22 cellular contexts compared by ENCODE assay signal in genomic region chr16:80023865-80024264, GRCh38.
DNase-seq lines count a peak whose midpoint lies in the region; ATAC-seq, FAIRE-seq and TF ChIP-seq lines count a peak whose summit lies in the region.
"Had no signal": no experiment of that assay in that cellular context is flagged by ENCODE, and none has a peak within 500 bp of the region (broad histone marks: within the 10 kb centered on the region; RNA-seq: fewer than 3 reads in every experiment).

No MANE protein-coding gene starts in this region.

- intact Hi-C loops in Calu3 (cut with micrococcal nuclease; ENCODE audit: unreplicated experiment): no loop called here

- H3K4me3 Mint-ChIP-seq in Calu3 (ENCODE audit: low read depth, unreplicated experiment) (no peak overlapping the region), T-cell (no peak overlapping the region)
- H3K4me3 Mint-ChIP-seq: CD4-positive, alpha-beta memory T cell; central memory CD8-positive, alpha-beta T cell; endodermal cell; H9; memory B cell; neural crest cell; stimulated activated naive CD8-positive, alpha-beta T cell treated with anti-CD3 and anti-CD28 coated beads, Interleukin-15, amount 100 ng/mL, for 72 hours had no signal

- H3K27me3 Mint-ChIP-seq in Calu3 (ENCODE audit: unreplicated experiment) (no peaks in the 10 kb centered on the region), T-cell (peaks cover 0 to 4% of the 10 kb centered on the region in 2 donors)

- no peak for TF ChIP-seq CTCF in Calu3 (IDR thresholded peaks at IDR 0.05; ENCODE audit: unreplicated experiment)
- no peak for TF ChIP-seq CTCF in epithelial cell of esophagus (IDR thresholded peaks at IDR 0.05; ENCODE audit: insufficient read depth, low read depth, low read length, missing control alignments)

- BruUV-seq in Calu3 (replicated peaks; lab: Mats Ljungman, UMichigan): no TSS peak

- H3K9me3 Mint-ChIP-seq in Calu3 (ENCODE audit: low read depth, unreplicated experiment): peaks cover 3% of the 10 kb centered on the region
- H3K9me3 Mint-ChIP-seq in T-cell: no peaks in the 10 kb centered on the region
- H3K9me3 Mint-ChIP-seq: CD4-positive, alpha-beta memory T cell; central memory CD8-positive, alpha-beta T cell; endodermal cell; memory B cell; stimulated activated naive CD8-positive, alpha-beta T cell treated with anti-CD3 and anti-CD28 coated beads, Interleukin-15, amount 100 ng/mL, for 72 hours had no signal

- H3K27ac Mint-ChIP-seq in Calu3 (ENCODE audit: unreplicated experiment): peak overlapping the region; percentile 0
- no peak overlapping the region for H3K27ac Mint-ChIP-seq in T-cell
- H3K27ac Mint-ChIP-seq: CD4-positive, alpha-beta memory T cell; endodermal cell; H9; memory B cell; stimulated activated naive CD8-positive, alpha-beta T cell treated with anti-CD3 and anti-CD28 coated beads, Interleukin-15, amount 100 ng/mL, for 72 hours had no signal

- CTCF ChIA-PET in Calu3 (lab: Charles Lee): no interaction called here
- CTCF ChIA-PET in T-cell (lab: Charles Lee): no interaction called here

- POLR2A ChIA-PET in T-cell (lab: Charles Lee): no interaction called here

- ATAC-seq in HG03097 (IDR thresholded peaks at IDR 0.05; ENCODE audit: low FRiP score, unreplicated experiment): no peak
- ATAC-seq in T-cell (replicated peaks in 1 of 4): no peak
- ATAC-seq in GM18867 (IDR thresholded peaks at IDR 0.05; ENCODE audit: unreplicated experiment): no peak
- ATAC-seq: gastroesophageal sphincter; Panc1; stimulated activated naive CD8-positive, alpha-beta T cell treated with anti-CD3 and anti-CD28 coated beads, Interleukin-15, amount 100 ng/mL, for 72 hours had no signal

- FAIRE-seq in RCC 7860 (lab: Jason Lieb, UNC): no peak

- no peak for DNase-seq in Calu3
- peak; percentile 66 for DNase-seq in RCC 7860 (ENCODE audit: low spot score)
- DNase-seq in epithelial cell of esophagus (ENCODE audit: low read depth): peak; percentile 79
- DNase-seq in myocyte (ENCODE audit: low read depth): peak; percentile 24
- no peak for DNase-seq in NCI-H146 treated with DMSO at 0.1 percent for 48 hours (lab: John Stamatoyannopoulos, UW; ENCODE audit: unreplicated experiment)
- DNase-seq in T-cell: no peak
- DNase-seq: activated naive CD4-positive, alpha-beta T cell treated with anti-CD3 and anti-CD28 coated beads, Interleukin-2, amount 50 U/mL, for 16 hours; activated T-cell treated with anti-CD3 and anti-CD28 coated beads, Interleukin-2, amount 50 U/mL, for 1 hour; CD4-positive, alpha-beta memory T cell; endodermal cell; GF-D8; H9; NCI-H1048; NCI-H774; stimulated activated naive CD8-positive, alpha-beta T cell treated with anti-CD3 and anti-CD28 coated beads, Interleukin-15, amount 100 ng/mL, for 72 hours had no signal

- H3K4me3 ChIP-seq in epithelial cell of esophagus (ENCODE audit: low read length): no peak overlapping the region
- H3K4me3 ChIP-seq: gastroesophageal sphincter had no signal

- H3K36me3 Mint-ChIP-seq in Calu3 (ENCODE audit: insufficient read depth, unreplicated experiment) (peaks cover 8% of the 10 kb centered on the region), T-cell (no peaks in the 10 kb centered on the region)
- H3K36me3 Mint-ChIP-seq: CD4-positive, alpha-beta memory T cell; memory B cell had no signal

- H3K4me1 Mint-ChIP-seq in Calu3 (ENCODE audit: low read depth, unreplicated experiment) (peaks cover 29% of the 10 kb centered on the region), T-cell (peaks cover 10 to 18% (median 14%) of the 10 kb centered on the region in 3 donors)

Comparison
In these comparisons a context has a peak if more than half of its experiments do, and no peak if none do; other contexts are left out.
1. DNase-seq: peak in RCC 7860 (single experiment), epithelial cell of esophagus (single experiment) and myocyte (single experiment); none in Calu3 (single experiment), NCI-H146 treated with DMSO at 0.1 percent for 48 hours (single experiment) and T-cell (0 of 34).